In genomic region chr14:67129768-67130167, GRCh38 we compare ENCODE assay signal across 28 cellular contexts. TPM values are rescaled to one million over a fixed set of nuclear protein-coding genes. Genes with fewer than 3 reads are reported as not detected.
"Had no signal": no experiment of that assay in that cellular context is flagged by ENCODE, and none has a peak within 500 bp of the region (broad histone marks: within the 10 kb centered on the region; RNA-seq: fewer than 3 reads in every experiment).

No MANE protein-coding gene starts in this region.

- H3K27me3 ChIP-seq: stomach, suprapubic skin, testis, thyroid gland, tibial artery, tibial nerve, transverse colon, upper lobe of left lung, upper lobe of right lung, uterus, vagina had no signal

- H3K36me3 ChIP-seq: thyroid gland, transverse colon, upper lobe of left lung, upper lobe of right lung, uterus, vagina had no signal

- ATAC-seq: stimulated activated effector memory CD8-positive, alpha-beta T cell treated with anti-CD3 and anti-CD28 coated beads, Interleukin-12 subunit alpha, Interleukin-12 subunit beta, amount 100 ng/mL, for 72 hours; stimulated activated memory B cell treated with anti-CD40 and anti-IgM and Interleukin-4, amounts not matched to agents 10 μg/mL and 1 μg/mL and 100 μg/mL, for 72 hours; stimulated activated naive B cell treated with anti-CD40 and anti-IgM and Interleukin-4, amounts not matched to agents 10 μg/mL and 1 μg/mL and 100 μg/mL, for 72 hours; stimulated activated naive CD8-positive, alpha-beta T cell treated with anti-CD3 and anti-CD28 coated beads, Interleukin-15, amount 100 ng/mL, for 72 hours; stimulated activated naive CD8-positive, alpha-beta T cell treated with anti-CD3 and anti-CD28 coated beads, Interleukin-15, Interleukin-2, amounts not matched to agents 100 U/mL and 50 U/mL, for 24 hours; upper lobe of right lung had no signal

- DNase-seq: stimulated activated CD4-positive, alpha-beta T cell treated with anti-CD3 and anti-CD28 coated beads, Interleukin-2, amount 100 ng/mL, for 48 hours; stimulated activated CD4-positive, alpha-beta T cell treated with anti-CD3 and anti-CD28 coated beads, Interleukin-4, amount 100 ng/mL, for 1 hour; stimulated activated CD4-positive, alpha-beta T cell treated with anti-CD3 and anti-CD28 coated beads, Interleukin-4, amount 100 ng/mL, for 24 hours; stimulated activated CD4-positive, alpha-beta T cell treated with anti-CD3 and anti-CD28 coated beads, Interleukin-4, amount 100 ng/mL, for 4 hours; stimulated activated CD8-positive, alpha-beta memory T cell treated with anti-CD3 and anti-CD28 coated beads, Interleukin-4, amount 100 ng/mL, for 48 hours; stimulated activated naive B cell treated with anti-CD40 and anti-IgM and Interleukin-4, amounts not matched to agents 10 μg/mL and 1 μg/mL and 100 μg/mL, for 72 hours; stimulated activated naive CD4-positive, alpha-beta T cell; stimulated activated naive CD4-positive, alpha-beta T cell treated with Interleukin-2 at 50 U/mL for 16 hours; stimulated activated naive CD8-positive, alpha-beta T cell treated with anti-CD3 and anti-CD28 coated beads, Interleukin-15, amount 100 ng/mL, for 72 hours; stimulated activated naive CD8-positive, alpha-beta T cell treated with anti-CD3 and anti-CD28 coated beads, Interleukin-15, Interleukin-2, amounts not matched to agents 100 U/mL and 50 U/mL, for 24 hours; stomach; substantia nigra; testis; thyroid gland; tibial artery; transverse colon; trophoblast cell; upper lobe of left lung; upper lobe of right lung; uterus had no signal

- H3K4me3 ChIP-seq: stomach, suprapubic skin, testis, thoracic aorta, thyroid gland, tibial artery, tibial nerve, transverse colon, upper lobe of left lung, upper lobe of right lung, uterus, vagina had no signal

- H3K9me3 ChIP-seq: stomach, suprapubic skin, testis, thoracic aorta, thyroid gland, tibial artery, tibial nerve, transverse colon, upper lobe of left lung, upper lobe of right lung, uterus, vagina had no signal

- H3K4me1 ChIP-seq: stomach, suprapubic skin, testis, thyroid gland, tibial artery, tibial nerve, upper lobe of left lung, upper lobe of right lung, uterus, vagina had no signal

- H3K27ac ChIP-seq: stomach, suprapubic skin, testis, thoracic aorta, thyroid gland, tibial artery, tibial nerve, transverse colon, upper lobe of left lung, upper lobe of right lung, uterus, vagina had no signal

RNA-seq across cellular contexts. Expression of gene GARIN2, which starts 59.5 kb away (rescaled TPM):
- total RNA-seq: stomach, subcutaneous adipose tissue, thyroid gland, tibial nerve, transverse colon, urinary bladder, uterus, vagina had no signal
- polyA plus RNA-seq: stomach had no signal
